1 cellular context compared by ENCODE assay signal in the genomic region with DNA sequence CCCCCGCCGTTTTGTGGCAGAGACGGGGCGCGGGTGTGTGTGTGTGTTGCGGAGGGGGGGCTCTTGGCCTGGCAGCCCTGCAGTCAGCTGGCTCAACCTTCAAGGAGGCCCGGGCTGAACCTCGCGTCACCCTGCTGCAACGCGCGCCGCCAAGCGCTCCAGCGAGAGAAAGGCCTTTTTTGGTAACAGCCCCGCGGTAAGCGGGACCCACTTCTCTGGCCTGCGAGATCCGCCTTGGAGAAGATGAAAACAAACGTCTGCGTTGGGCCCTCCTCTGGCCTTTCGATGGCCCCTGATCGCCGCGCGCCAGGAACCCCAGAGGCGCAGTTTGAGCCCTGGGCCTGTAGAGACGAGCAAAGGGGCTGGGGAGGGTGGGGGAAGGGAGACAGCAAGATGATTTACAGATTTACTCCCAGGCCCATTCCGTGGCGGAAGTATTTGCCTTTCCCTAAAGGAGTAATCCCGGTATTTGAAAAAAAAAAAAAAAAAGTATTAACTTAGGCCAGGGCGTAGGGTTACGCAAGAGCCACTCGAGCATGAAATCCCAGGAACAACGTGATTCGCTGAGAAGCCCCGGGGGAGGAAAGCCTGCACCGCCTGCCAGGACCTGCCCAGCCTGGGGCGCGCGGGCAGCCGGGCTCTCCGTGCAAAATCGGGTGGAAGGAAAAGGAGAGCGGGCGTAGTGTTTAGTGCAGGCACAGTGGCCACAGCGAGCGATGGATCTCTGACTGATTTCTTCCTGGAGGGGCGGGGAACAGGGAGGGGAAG.
TF ChIP-seq lines count a peak whose summit lies in the region.

No MANE protein-coding gene starts in this region.

TF ChIP-seq in WTC11, 78 proteins besides CTCF, POLR2A, EP300 and RAD21 (continued from another document):
- TF ChIP-seq, protein P1, sequence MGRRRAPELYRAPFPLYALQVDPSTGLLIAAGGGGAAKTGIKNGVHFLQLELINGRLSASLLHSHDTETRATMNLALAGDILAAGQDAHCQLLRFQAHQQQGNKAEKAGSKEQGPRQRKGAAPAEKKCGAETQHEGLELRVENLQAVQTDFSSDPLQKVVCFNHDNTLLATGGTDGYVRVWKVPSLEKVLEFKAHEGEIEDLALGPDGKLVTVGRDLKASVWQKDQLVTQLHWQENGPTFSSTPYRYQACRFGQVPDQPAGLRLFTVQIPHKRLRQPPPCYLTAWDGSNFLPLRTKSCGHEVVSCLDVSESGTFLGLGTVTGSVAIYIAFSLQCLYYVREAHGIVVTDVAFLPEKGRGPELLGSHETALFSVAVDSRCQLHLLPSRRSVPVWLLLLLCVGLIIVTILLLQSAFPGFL (CRISPR knock-in tag; IDR thresholded peaks at IDR 0.05; ENCODE audit: borderline replicate concordance): no peak
